Comparison of ENCODE assay signal across 28 cellular contexts in the genomic region with DNA sequence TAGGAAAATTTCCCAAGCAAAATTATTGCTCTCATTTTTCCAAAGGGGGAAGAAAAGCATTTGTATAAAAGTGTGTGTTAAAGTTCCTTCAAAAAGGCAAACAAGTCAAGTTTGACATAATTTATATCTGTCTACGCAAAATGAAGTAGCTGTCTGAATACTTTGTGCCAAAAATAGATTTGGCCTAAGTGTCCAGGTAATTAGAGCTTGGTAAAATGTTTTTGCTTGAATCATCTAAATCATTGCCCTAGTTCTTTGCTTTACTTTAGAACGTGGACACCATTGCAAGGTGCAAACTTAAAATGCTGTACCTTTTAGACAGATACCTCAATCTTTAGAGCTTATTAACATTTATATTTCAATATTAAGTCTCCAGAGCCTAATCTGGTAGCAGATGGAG.
"Had no signal": no experiment of that assay in that cellular context is flagged by ENCODE, and none has a peak within 500 bp of the region (broad histone marks: within the 10 kb centered on the region; RNA-seq: fewer than 3 reads in every experiment).

No MANE protein-coding gene starts in this region.

- DNase-seq: MM.1S, MV-4-11, NCI-H1092, NCI-H1105, NCI-H1417 treated with DMSO at 0.1 percent for 48 hours, NCI-H1436 treated with DMSO at 0.1 percent for 48 hours, NCI-H1694 treated with DMSO at 0.1 percent for 48 hours, NCI-H187 treated with DMSO at 0.1 percent for 48 hours, NCI-H2029, NCI-H2081, NCI-H2171 treated with DMSO at 0.1 percent for 48 hours, NCI-H2227 treated with DMSO at 0.1 percent for 48 hours, NCI-H345, NCI-H446, NCI-H510A treated with DMSO at 0.1 percent for 48 hours, NCI-H524 treated with DMSO at 0.1 percent for 48 hours, NCI-H526 treated with DMSO at 0.1 percent for 48 hours, NCI-H774, PC-9, SHP77, SIG-M5, SJCRH30 had no signal

- H3K27ac ChIP-seq: KMS-11, PC-9, RWPE1, SJCRH30, SK-N-MC had no signal

- ATAC-seq: Panc1, Right ventricle myocardium inferior, SK-N-SH treated with all-trans-retinoic acid at 6 μM for 48 hours had no signal

- H3K4me3 ChIP-seq: PC-9, SJCRH30, SK-N-MC had no signal

- H3K27me3 ChIP-seq: SJCRH30 had no signal

- H3K36me3 ChIP-seq: SJCRH30 had no signal

- H3K9me3 ChIP-seq: SJCRH30 had no signal
